Comparison of ENCODE assay signal across 10 cellular contexts in the genomic region with DNA sequence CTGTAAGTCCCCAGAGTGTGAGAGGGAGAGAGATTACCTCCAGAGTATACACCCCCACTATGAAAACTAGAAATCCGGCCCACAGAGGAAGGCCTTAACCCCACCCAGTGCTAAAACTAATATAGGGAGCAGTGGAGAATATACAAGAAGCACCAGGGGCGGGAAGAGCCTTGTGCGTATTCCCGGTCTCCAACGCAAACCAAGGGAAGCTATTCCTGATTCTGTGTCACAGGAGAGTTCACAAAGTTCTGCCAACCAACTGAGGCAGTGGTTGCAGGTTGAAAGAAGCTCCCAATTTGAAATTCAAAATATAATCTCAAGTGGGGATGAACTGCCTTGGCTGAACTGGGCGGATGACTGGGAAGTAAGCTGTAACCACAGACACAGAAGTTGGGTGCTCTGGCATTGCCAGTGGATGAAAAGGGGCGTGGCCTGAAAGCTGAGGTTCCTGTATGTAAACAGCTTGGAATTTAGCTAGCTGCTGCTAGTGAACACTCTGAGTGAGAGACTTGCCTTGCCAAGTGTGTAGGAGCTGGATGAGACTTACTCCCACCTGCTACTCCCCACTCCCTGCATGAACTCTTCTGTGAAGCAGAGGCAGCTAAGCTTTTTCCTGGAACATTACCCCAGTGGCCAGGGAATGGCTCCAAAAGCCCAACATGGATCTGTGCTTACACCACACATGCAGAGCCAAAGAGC. TPM values are rescaled to one million over a fixed set of nuclear protein-coding genes. Genes with fewer than 3 reads are reported as not detected.
DNase-seq lines count a peak whose midpoint lies in the region; ATAC-seq and TF ChIP-seq lines count a peak whose summit lies in the region.
"Had no signal": no experiment of that assay in that cellular context is flagged by ENCODE, and none has a peak within 500 bp of the region (broad histone marks: within the 10 kb centered on the region; RNA-seq: fewer than 3 reads in every experiment).

No MANE protein-coding gene starts in this region.

- H3K4me1 Mint-ChIP-seq in brain = peaks cover 30% of the 10 kb centered on the region

- TF ChIP-seq POLR2A in uterus (IDR thresholded peaks at IDR 0.05) = no peak

- no peak overlapping the region for H3K4me3 ChIP-seq in kidney epithelial cell (ENCODE audit: low read depth, low read length)
- no peak overlapping the region for H3K4me3 ChIP-seq in uterus
- H3K4me3 ChIP-seq: A549 had no signal

- intact Hi-C loops in uterus (cut with DNase I; ENCODE audit: low total_unique reads) = no loop called here

- H3K27ac ChIP-seq in uterus = peak overlapping the region in 1 of 2 donors; percentile 38
- H3K27ac ChIP-seq: A549 had no signal

- H3K9me3 ChIP-seq in uterus = no peaks in the 10 kb centered on the region
- H3K9me3 ChIP-seq: A549 had no signal

- peak overlapping the region in 3 of 5 experiments; percentile 7 to 58 (median 26) for H3K27ac Mint-ChIP-seq in brain

- H3K4me3 Mint-ChIP-seq in brain = no peak overlapping the region

- peaks cover 48% of the 10 kb centered on the region for H3K36me3 Mint-ChIP-seq in brain

- no peak for TF ChIP-seq CTCF in brain (conservative IDR thresholded peaks at IDR 0.05)
- TF ChIP-seq CTCF in kidney epithelial cell (IDR thresholded peaks at IDR 0.05; ENCODE audit: insufficient read depth, low read length, poor library complexity, severe bottlenecking) = no peak
- TF ChIP-seq CTCF in uterus (IDR thresholded peaks at IDR 0.05) = no peak

- H3K36me3 ChIP-seq in kidney epithelial cell (ENCODE audit: control insufficient read depth, insufficient read depth, low read length) (no peaks in the 10 kb centered on the region), uterus (no peaks in the 10 kb centered on the region)

- H3K27me3 ChIP-seq in kidney epithelial cell (ENCODE audit: control insufficient read depth, insufficient read depth, low read length) (no peaks in the 10 kb centered on the region), uterus (no peaks in the 10 kb centered on the region)

- H3K27me3 Mint-ChIP-seq in brain = no peaks in the 10 kb centered on the region

- H3K9me3 Mint-ChIP-seq in brain = peaks cover 22 to 35% (median 29%) of the 10 kb centered on the region in 5 experiments

- H3K4me1 ChIP-seq in uterus = peaks cover 0 to 8% of the 10 kb centered on the region in 2 donors
- H3K4me1 ChIP-seq: A549 had no signal

- ATAC-seq in HG03571 (IDR thresholded peaks at IDR 0.05; ENCODE audit: unreplicated experiment) = no peak
- no peak for ATAC-seq in GM18498 (IDR thresholded peaks at IDR 0.05; ENCODE audit: unreplicated experiment)
- ATAC-seq: A549 had no signal

- DNase-seq in NOMO-1 (lab: John Stamatoyannopoulos, UW; ENCODE audit: unreplicated experiment in 2 of 2) = peak; percentile 3 to 13
- DNase-seq in NOMO-1 treated with dmso at 0.1 percent for 144 hours (lab: John Stamatoyannopoulos, UW; ENCODE audit: unreplicated experiment) = no peak
- DNase-seq in kidney epithelial cell (ENCODE audit: low read depth) = peak; percentile 49
- peak; percentile 58 to 74 for DNase-seq in uterus
- no peak for DNase-seq in NCI-H2029 (lab: John Stamatoyannopoulos, UW)
- DNase-seq: NCI-H526 treated with DMSO at 0.1 percent for 48 hours had no signal

RNA-seq across cellular contexts. Expression of a gene that starts 32.7 kb away (rescaled TPM):
- polyA plus RNA-seq in brain (ENCODE audit: insufficient read depth, low read depth, low replicate concordance) = 15.4 TPM
- total RNA-seq in kidney epithelial cell (14.3 and 19.8 TPM in 2 replicates), uterus (100 to 1,000 TPM in 2 of 4 donors, 10 to 100 TPM in 2; 65.8 to 103 (median 86.0) TPM)

Comparison
In these comparisons a context has a peak if more than half of its experiments do, and no peak if none do; other contexts are left out.
1. DNase-seq: peak in NOMO-1 (2 of 2), kidney epithelial cell (single experiment) and uterus (2 of 2); none in NOMO-1 treated with dmso at 0.1 percent for 144 hours (single experiment) and NCI-H2029 (single experiment).